Comparison of ENCODE assay signal across 9 cellular contexts in genomic region chr5:16160706-16161105, GRCh38. TPM values are rescaled to one million over a fixed set of nuclear protein-coding genes. Genes with fewer than 3 reads are reported as not detected.
DNase-seq lines count a peak whose midpoint lies in the region; ATAC-seq and TF ChIP-seq lines count a peak whose summit lies in the region.
"Had no signal": no experiment of that assay in that cellular context is flagged by ENCODE, and none has a peak within 500 bp of the region (broad histone marks: within the 10 kb centered on the region; RNA-seq: fewer than 3 reads in every experiment).

No MANE protein-coding gene starts in this region.

- TF ChIP-seq POLR2A in esophagus squamous epithelium (IDR thresholded peaks at IDR 0.05): no peak

- peak; percentile 93 for ATAC-seq in HG02610 (IDR thresholded peaks at IDR 0.05; ENCODE audit: unreplicated experiment)

- peak; percentile 70 for DNase-seq in AG08395 (ENCODE audit: low spot score)
- DNase-seq in NAMALWA (ENCODE audit: low spot score): peak; percentile 75
- DNase-seq in SHP77 (lab: John Stamatoyannopoulos, UW): peak; percentile 88 to 96
- DNase-seq in esophagus squamous epithelium (lab: John Stamatoyannopoulos, UW): no peak
- peak; percentile 37 for DNase-seq in neuronal stem cell (ENCODE audit: low spot score)
- DNase-seq in posterior vena cava (ENCODE audit: low spot score): no peak
- DNase-seq: naive B cell had no signal

- H3K4me1 ChIP-seq in esophagus squamous epithelium: no peaks in the 10 kb centered on the region
- no peaks in the 10 kb centered on the region for H3K4me1 ChIP-seq in neuronal stem cell (ENCODE audit: control insufficient read depth in 2 of 2, insufficient read depth in 1 of 2, low read depth in 1 of 2, low read length in 2 of 2)

- H3K36me3 ChIP-seq in esophagus squamous epithelium: no peaks in the 10 kb centered on the region
- H3K36me3 ChIP-seq in neuronal stem cell (replicated peaks in 1 of 2; ENCODE audit: control insufficient read depth in 2 of 2, insufficient read depth in 2 of 2, low read length in 2 of 2): no peaks in the 10 kb centered on the region

- H4K8ac ChIP-seq in neuronal stem cell (ENCODE audit: low read depth, low read length): no peak overlapping the region

- H3K9me3 ChIP-seq in esophagus squamous epithelium (no peaks in the 10 kb centered on the region), neuronal stem cell (replicated peaks in 1 of 2; ENCODE audit: control insufficient read depth in 2 of 2, insufficient read depth in 1 of 2, low read depth in 1 of 2, low read length in 2 of 2) (no peaks in the 10 kb centered on the region)

- no peak overlapping the region for H2BK15ac ChIP-seq in neuronal stem cell (ENCODE audit: low read length)

- no peak overlapping the region for H3K23ac ChIP-seq in neuronal stem cell (ENCODE audit: low read depth, low read length, poor library complexity)

- no peak overlapping the region for H3K9ac ChIP-seq in neuronal stem cell (ENCODE audit: low read depth, low read length, poor library complexity)

- intact Hi-C loops in esophagus squamous epithelium (cut with DNase I) (loop anchor here (10.0 kb wide), 1 partner anchor 294 kb away; no protein-coding TSS in a partner anchor), posterior vena cava (cut with DNase I) (no loop called here)

- H3K79me1 ChIP-seq in neuronal stem cell (ENCODE audit: low read depth, low read length): no peaks in the 10 kb centered on the region

- H3K27ac ChIP-seq in esophagus squamous epithelium: no peak overlapping the region
- H3K27ac ChIP-seq in neuronal stem cell (replicated peaks; ENCODE audit: low read length): no peak overlapping the region

- no peaks in the 10 kb centered on the region for H3K27me3 ChIP-seq in esophagus squamous epithelium
- no peaks in the 10 kb centered on the region for H3K27me3 ChIP-seq in neuronal stem cell (ENCODE audit: control insufficient read depth in 3 of 3, insufficient read depth in 3 of 3, low read depth in 1 of 3, low read length in 3 of 3)

- H4K91ac ChIP-seq in neuronal stem cell (ENCODE audit: low read depth, low read length, poor library complexity): no peak overlapping the region

- H3K14ac ChIP-seq in neuronal stem cell (ENCODE audit: low read length): no peak overlapping the region

- TF ChIP-seq CTCF in GM12875 (IDR thresholded peaks at IDR 0.05; ENCODE audit: borderline replicate concordance, insufficient read depth, low read depth, low read length) (peak; percentile 65), esophagus squamous epithelium (IDR thresholded peaks at IDR 0.05) (peak; percentile 9 to 57 (median 35))

- H2BK5ac ChIP-seq in neuronal stem cell (ENCODE audit: low read length): no peak overlapping the region

- no peak overlapping the region for H3K4me2 ChIP-seq in neuronal stem cell (ENCODE audit: insufficient read depth, low read length, poor library complexity, severe bottlenecking)

- H3K4me3 ChIP-seq in GM12875 (ENCODE audit: low read depth, low read length) (no peak overlapping the region), esophagus squamous epithelium (no peak overlapping the region), neuronal stem cell (ENCODE audit: low read length in 2 of 2) (no peak overlapping the region)

- no peak overlapping the region for H2BK12ac ChIP-seq in neuronal stem cell (ENCODE audit: low read length)

- 2 to 3% methylated on average over 5 of the region's 5 CpGs for WGBS in esophagus squamous epithelium, 2 donors
- WGBS in neuronal stem cell (ENCODE audit: extremely low coverage in 2 of 2, insufficient read length in 2 of 2, insufficient replicate concordance in 1 of 2), 2 donors: no CpG with 5 or more reads among the region's 5 CpGs

- H2AK5ac ChIP-seq in neuronal stem cell (ENCODE audit: low read depth, low read length): no peak overlapping the region

- H2BK120ac ChIP-seq in neuronal stem cell (ENCODE audit: low read depth, low read length): no peak overlapping the region

- no peak overlapping the region for H2AFZ ChIP-seq in neuronal stem cell (ENCODE audit: low read length)

- no peak overlapping the region for H3K18ac ChIP-seq in neuronal stem cell (ENCODE audit: low read length)

- H3K4ac ChIP-seq in neuronal stem cell (ENCODE audit: low read length): no peak overlapping the region

RNA-seq across cellular contexts. Expression of gene MARCHF11, which starts 18.9 kb away (rescaled TPM):
- total RNA-seq in esophagus squamous epithelium (not detected), posterior vena cava (not detected)
- polyA plus RNA-seq in neuronal stem cell (2013, experiment 1 of 2): 0.20 TPM
- 0.14 TPM for polyA plus RNA-seq in neuronal stem cell (2013, experiment 2 of 2)

Comparison
In these comparisons a context has a peak if more than half of its experiments do, and no peak if none do; other contexts are left out.
1. DNase-seq: peak in AG08395 (single experiment), NAMALWA (single experiment), SHP77 (2 of 2) and neuronal stem cell (single experiment); none in esophagus squamous epithelium (single experiment) and posterior vena cava (single experiment).